In the genomic region with DNA sequence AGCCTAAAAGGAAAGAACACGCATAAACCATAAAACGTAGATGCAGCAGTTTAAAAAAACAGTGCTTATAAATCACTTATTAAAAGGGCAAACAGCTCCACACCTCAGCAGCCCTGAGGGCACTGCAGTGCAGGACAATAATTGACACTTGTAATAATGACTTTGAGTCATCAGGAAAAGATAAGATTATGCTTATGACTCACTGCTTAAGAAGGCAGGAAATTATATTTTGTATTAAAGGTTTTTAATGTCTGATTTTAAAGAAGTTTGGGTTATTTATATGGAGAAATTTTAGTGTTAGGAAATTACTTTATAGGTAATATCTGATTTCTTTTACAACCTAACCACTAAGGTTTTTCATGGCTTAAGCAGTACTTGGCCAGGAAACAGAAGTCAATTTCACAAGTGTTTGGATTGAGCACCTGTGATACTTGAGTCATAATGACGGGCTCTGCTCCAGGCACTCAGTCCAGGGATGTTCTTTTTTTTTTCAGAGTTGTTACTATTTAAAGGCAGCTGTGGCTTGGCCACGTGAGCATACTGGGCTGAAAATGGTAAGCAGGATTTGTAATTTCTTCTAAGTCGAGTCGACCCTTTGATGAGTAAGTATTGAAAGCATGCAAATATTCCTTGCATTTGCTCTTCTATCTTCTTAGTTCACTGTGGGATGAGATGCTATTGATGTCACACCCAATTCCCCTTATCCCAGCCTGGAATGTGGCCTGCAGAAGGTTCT, we compare ENCODE assay signal across 8 cellular contexts. TPM values are rescaled to one million over a fixed set of nuclear protein-coding genes. Genes with fewer than 3 reads are reported as not detected.
A peak's percentile ranks its signal among the peaks of the same experiment; 100 is the strongest.
DNase-seq lines count a peak whose midpoint lies in the region; ATAC-seq and TF ChIP-seq lines count a peak whose summit lies in the region.

No MANE protein-coding gene starts in this region.

- intact Hi-C loops in heart left ventricle (cut with DNase I), result no loop called here
- intact Hi-C loops in thyroid gland (cut with DNase I), result no loop called here
- intact Hi-C loops in posterior cingulate gyrus (cut with DNase I), result no loop called here

- no peak for TF ChIP-seq CTCF in heart left ventricle (IDR thresholded peaks at IDR 0.05)
- no peak for TF ChIP-seq CTCF in thyroid gland (IDR thresholded peaks at IDR 0.05)

- peak; percentile 67 to 73 for ATAC-seq in activated CD4-positive, CD25-positive, alpha-beta regulatory T cell treated with anti-CD3 and anti-CD28 coated beads, Interleukin-2, amount 50 U/mL, for 24 hours
- peak; percentile 72 to 89 (median 88) for ATAC-seq in heart left ventricle
- ATAC-seq in GM18909 (IDR thresholded peaks at IDR 0.05; ENCODE audit: poor library complexity, unreplicated experiment), result no peak
- ATAC-seq in GM18519 (IDR thresholded peaks at IDR 0.05; ENCODE audit: low FRiP score, unreplicated experiment), result no peak

- H3K4me1 ChIP-seq in heart left ventricle, result peaks cover 0 to 32% (median 18%) of the 10 kb centered on the region in 12 donors
- H3K4me1 ChIP-seq in thyroid gland, result peaks cover 3 to 17% of the 10 kb centered on the region in 2 donors

- no peak overlapping the region for H3K4me3 ChIP-seq in heart left ventricle
- no peak overlapping the region for H3K4me3 ChIP-seq in thyroid gland (replicated peaks in 1 of 3)

- H3K27me3 ChIP-seq in heart left ventricle (no peaks in the 10 kb centered on the region), thyroid gland (no peaks in the 10 kb centered on the region)

- TF ChIP-seq POLR2A in heart left ventricle (IDR thresholded peaks at IDR 0.05), result no peak
- TF ChIP-seq POLR2A in thyroid gland (IDR thresholded peaks at IDR 0.05), result no peak

- H3K9me3 ChIP-seq in heart left ventricle (peaks cover 0 to 9% (median 0%) of the 10 kb centered on the region in 12 donors), thyroid gland (no peaks in the 10 kb centered on the region)

- no peak for DNase-seq in activated CD4-positive, CD25-positive, alpha-beta regulatory T cell (lab: John Stamatoyannopoulos, UW)
- DNase-seq in RPMI7951 (ENCODE audit: low read depth) (peak; percentile 98), heart left ventricle (peak in 3 of 5 donors; percentile 20 to 55 (median 51)), thyroid gland (peak; percentile 86), posterior cingulate gyrus (no peak)

- peak overlapping the region in 5 of 12 donors; percentile 36 to 70 (median 50) for H3K27ac ChIP-seq in heart left ventricle
- peak overlapping the region; percentile 75 to 94 (median 79) for H3K27ac ChIP-seq in thyroid gland

- WGBS in heart left ventricle, 4 donors, result 28 to 33% (median 29%) methylated on average over 6 of the region's 6 CpGs
- 31 to 37% methylated on average over 6 of the region's 6 CpGs for WGBS in thyroid gland, 2 donors

- H3K36me3 ChIP-seq in heart left ventricle (peaks cover 0 to 25% (median 3%) of the 10 kb centered on the region in 9 donors), thyroid gland (no peaks in the 10 kb centered on the region)

RNA-seq across cellular contexts. Expression of a gene that starts 21.6 kb away (rescaled TPM):
- total RNA-seq in RPMI7951 (2014; rRNA removed; shearing (Covaris generic)), result under 0.01 TPM in 1 of 2 replicates, not detected in the other
- under 1 TPM in 2 of 9 donors, not detected in 7; 0.19 to 0.59 TPM for total RNA-seq in heart left ventricle
- under 1 TPM in 1 of 2 donors, not detected in 1; 0.12 TPM for polyA plus RNA-seq in heart left ventricle
- under 1 TPM in 2 of 4 donors, not detected in 2; 0.13 to 0.22 TPM for total RNA-seq in thyroid gland

RNA-seq across cellular contexts. Expression of a gene that starts 24.0 kb away (rescaled TPM):
- total RNA-seq in RPMI7951 (2014; rRNA removed; shearing (Covaris generic)), result 26.5 and 38.3 TPM in 2 replicates
- 10 to 100 TPM in 2 of 9 donors, 1 to 10 TPM in 7; 6.7 to 13.0 (median 8.8) TPM for total RNA-seq in heart left ventricle
- polyA plus RNA-seq in heart left ventricle, result 10 to 100 TPM in 1 of 2 donors, 1 to 10 TPM in 1; 1.7 to 13.1 TPM
- total RNA-seq in thyroid gland, result 10 to 100 TPM; 39.5 to 56.5 (median 51.4) TPM

Comparison
In these comparisons a context has a peak if more than half of its experiments do, and no peak if none do; other contexts are left out.
1. ATAC-seq: peak in activated CD4-positive, CD25-positive, alpha-beta regulatory T cell treated with anti-CD3 and anti-CD28 coated beads, Interleukin-2, amount 50 U/mL, for 24 hours (2 of 2) and heart left ventricle (4 of 4); none in GM18909 (single experiment) and GM18519 (single experiment).
2. DNase-seq: peak in RPMI7951 (single experiment), heart left ventricle (3 of 5) and thyroid gland (2 of 2); none in activated CD4-positive, CD25-positive, alpha-beta regulatory T cell (0 of 4) and posterior cingulate gyrus (0 of 10).